20 cellular contexts compared by ENCODE assay signal in genomic region chr2:45683292-45683691, GRCh38. TPM values are rescaled to one million over a fixed set of nuclear protein-coding genes. Genes with fewer than 3 reads are reported as not detected.
DNase-seq lines count a peak whose midpoint lies in the region; ATAC-seq and TF ChIP-seq lines count a peak whose summit lies in the region.
"Had no signal": no experiment of that assay in that cellular context is flagged by ENCODE, and none has a peak within 500 bp of the region (broad histone marks: within the 10 kb centered on the region; RNA-seq: fewer than 3 reads in every experiment).

No MANE protein-coding gene starts in this region.

- peaks cover 2% of the 10 kb centered on the region for H3K4me1 Mint-ChIP-seq in progenitor cell of endocrine pancreas (ENCODE audit: low read depth)

- no peak overlapping the region for H3K4me3 Mint-ChIP-seq in progenitor cell of endocrine pancreas (ENCODE audit: low read depth)
- H3K4me3 Mint-ChIP-seq: CD8-positive, alpha-beta T cell had no signal

- TF ChIP-seq CTCF in parathyroid adenoma (IDR thresholded peaks at IDR 0.05) (no peak), progenitor cell of endocrine pancreas (IDR thresholded peaks at IDR 0.05; ENCODE audit: unreplicated experiment) (no peak)

- H3K36me3 Mint-ChIP-seq in progenitor cell of endocrine pancreas (ENCODE audit: insufficient read depth): no peaks in the 10 kb centered on the region
- H3K36me3 Mint-ChIP-seq: CD8-positive, alpha-beta T cell had no signal

- H3K4me1 ChIP-seq in Karpas-422 (ENCODE audit: low read length): peaks cover 100% of the 10 kb centered on the region
- peaks cover 63% of the 10 kb centered on the region for H3K4me1 ChIP-seq in parathyroid adenoma

- H3K4me3 ChIP-seq in Karpas-422 (ENCODE audit: low read length): no peak overlapping the region
- no peak overlapping the region for H3K4me3 ChIP-seq in parathyroid adenoma (ENCODE audit: low read depth, low read length)
- H3K4me3 ChIP-seq: GM23248, HAP-1 had no signal

- H3K9ac ChIP-seq in Karpas-422 (ENCODE audit: low read length) (0 out of 2 replicates have a peak overlapping the region, but pooled peaks have one; percentile 4), parathyroid adenoma (no peak overlapping the region)
- H3K9ac ChIP-seq: GM23248 had no signal

- H3K27ac ChIP-seq in Karpas-422 (ENCODE audit: low read length) (peak overlapping the region; percentile 91), epithelial cell of prostate (peak overlapping the region; percentile 67), parathyroid adenoma (peak overlapping the region; percentile 77)
- H3K27ac ChIP-seq: GM23248 had no signal

- DNase-seq in Karpas-422 (no peak), epithelial cell of prostate (ENCODE audit: low read depth, low spot score) (no peak), progenitor cell of endocrine pancreas (ENCODE audit: low spot score, unreplicated experiment) (no peak), NCI-H345 (lab: John Stamatoyannopoulos, UW) (no peak)
- DNase-seq in stimulated activated CD4-positive, alpha-beta T cell treated with anti-CD3 and anti-CD28 coated beads, Interleukin-2, amount 100 ng/mL, for 48 hours: no peak
- DNase-seq: C1 segment of cervical spinal cord; CD8-positive, alpha-beta T cell; DMS153; GM23248; KBM-7; NCI-H1105; NCI-H146; NCI-H2029; NCI-H226; NCI-H524 treated with DMSO at 0.1 percent for 48 hours; NCI-H82 had no signal

- no peaks in the 10 kb centered on the region; the same call in 1 of the 2 replicates for H4K20me1 ChIP-seq in Karpas-422 (ENCODE audit: insufficient read depth, low read depth, low read length)

- H3K27ac Mint-ChIP-seq in progenitor cell of endocrine pancreas: no peak overlapping the region
- H3K27ac Mint-ChIP-seq: CD8-positive, alpha-beta T cell had no signal

- H3K4me2 ChIP-seq in Karpas-422 (ENCODE audit: low read depth, low read length, poor library complexity, severe bottlenecking): peak overlapping the region; percentile 3
- peak overlapping the region; percentile 27 for H3K4me2 ChIP-seq in parathyroid adenoma (ENCODE audit: low read length)

- H3K27me3 ChIP-seq in Karpas-422 (ENCODE audit: low read length) (no peaks in the 10 kb centered on the region), parathyroid adenoma (ENCODE audit: control insufficient read depth, insufficient read depth, low read length) (no peaks in the 10 kb centered on the region)

- H3K27me3 Mint-ChIP-seq in progenitor cell of endocrine pancreas: peaks cover 5% of the 10 kb centered on the region

- ATAC-seq in HG03196 (IDR thresholded peaks at IDR 0.05; ENCODE audit: unreplicated experiment): no peak
- ATAC-seq: CD8-positive, alpha-beta T cell; Right ventricle myocardium inferior had no signal

- peaks cover 100% of the 10 kb centered on the region for H3K79me2 ChIP-seq in Karpas-422 (ENCODE audit: low read length)
- H3K79me2 ChIP-seq in parathyroid adenoma: peaks cover 49% of the 10 kb centered on the region

- H3K9me2 ChIP-seq in Karpas-422 (replicated peaks; ENCODE audit: insufficient read depth, low read length): no peaks in the 10 kb centered on the region

- peaks cover 7% of the 10 kb centered on the region; the same call in 1 of the 2 replicates for H3K36me3 ChIP-seq in Karpas-422 (ENCODE audit: insufficient read depth, low read length)
- H3K36me3 ChIP-seq in parathyroid adenoma (ENCODE audit: control insufficient read depth, insufficient read depth, low read length): no peaks in the 10 kb centered on the region
- H3K36me3 ChIP-seq: HAP-1 had no signal

- H3K9me3 Mint-ChIP-seq in progenitor cell of endocrine pancreas (ENCODE audit: low read depth): no peaks in the 10 kb centered on the region
- H3K9me3 Mint-ChIP-seq: CD8-positive, alpha-beta T cell had no signal

- H3K9me3 ChIP-seq in Karpas-422 (ENCODE audit: low read length) (no peaks in the 10 kb centered on the region), parathyroid adenoma (ENCODE audit: control insufficient read depth, low read length) (no peaks in the 10 kb centered on the region)
- H3K9me3 ChIP-seq: HAP-1 had no signal

- H2AFZ ChIP-seq in Karpas-422 (ENCODE audit: low read length) (no peak overlapping the region), parathyroid adenoma (no peak overlapping the region)
- H2AFZ ChIP-seq: GM23248 had no signal

RNA-seq across cellular contexts. Expression of gene PRKCE, which starts 31.8 kb away (rescaled TPM):
- 61.8 and 94.7 TPM in 2 replicates for total RNA-seq in Karpas-422 (2014; rRNA removed; shearing (Covaris generic); ENCODE audit: low replicate concordance)
- total RNA-seq in progenitor cell of endocrine pancreas: 3.9 and 4.2 TPM in 2 replicates

Comparison
In these comparisons a context has a peak if more than half of its experiments do, and no peak if none do; other contexts are left out.
1. RNA of gene PRKCE, which starts 31.8 kb away (total RNA-seq): 61.8 to 94.7 TPM in Karpas-422; 3.9 to 4.2 TPM in progenitor cell of endocrine pancreas; every median in the first group is over 10 times any median in the second.
2. Peak in every context shown above with its lines, with median percentiles within 50 percentile points of each other: H3K27ac ChIP-seq.